ENCODE assay signal across 10 cellular contexts in the genomic region with DNA sequence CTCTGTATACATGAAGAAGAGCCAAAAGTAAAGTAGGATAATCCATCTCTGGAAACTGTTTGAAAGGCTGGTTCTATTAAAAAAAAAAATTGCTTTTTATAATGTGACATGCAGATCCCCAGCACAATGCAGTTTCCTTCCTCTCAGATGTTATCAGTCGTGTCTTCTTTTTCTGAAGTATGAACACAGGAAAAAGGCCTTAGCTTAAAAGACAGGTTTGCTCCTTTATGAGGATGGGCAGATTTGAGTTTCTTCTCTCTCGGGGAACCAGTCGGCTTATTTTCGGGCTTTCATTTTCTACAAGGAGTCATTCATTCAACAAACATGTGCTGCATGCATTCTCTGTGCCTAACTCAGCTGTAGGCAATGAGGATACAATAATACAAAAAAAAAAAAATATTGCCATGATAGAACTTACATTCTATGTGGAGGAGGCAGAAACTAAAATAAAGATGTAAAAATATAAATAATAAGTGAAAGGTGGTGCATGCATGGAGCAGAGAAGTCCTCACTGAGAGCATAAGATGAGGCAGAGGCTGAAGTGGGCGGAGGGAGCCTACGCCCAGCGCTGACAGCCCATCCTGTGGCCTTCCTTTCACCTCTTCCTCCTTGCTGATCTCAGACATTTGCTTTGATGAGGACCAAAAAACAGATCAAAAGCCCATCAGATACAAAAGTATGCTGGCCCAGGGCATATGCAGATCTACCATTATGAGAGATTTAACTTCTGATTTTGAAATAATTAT. TPM values are rescaled to one million over a fixed set of nuclear protein-coding genes. Genes with fewer than 3 reads are reported as not detected.
DNase-seq lines count a peak whose midpoint lies in the region; ATAC-seq and TF ChIP-seq lines count a peak whose summit lies in the region.
"Had no signal": no experiment of that assay in that cellular context is flagged by ENCODE, and none has a peak within 500 bp of the region (broad histone marks: within the 10 kb centered on the region; RNA-seq: fewer than 3 reads in every experiment).

A gene (minus strand): TSS at position 513 of the 746 bp plus-strand sequence. CDS start 467 bp downstream, at position 46.

- peaks cover 5% of the 10 kb centered on the region for H3K9me3 Mint-ChIP-seq in activated CD4-positive, alpha-beta memory T cell treated with anti-CD3 and anti-CD28 coated beads for 36 hours

- H3K27ac ChIP-seq in stomach, result peak within 1 kb of the TSS in 2 of 5 donors; percentile 20 to 44
- peak within 1 kb of the TSS in 2 of 4 donors; percentile 3 to 33 for H3K27ac ChIP-seq in esophagus squamous epithelium

- H3K9me3 ChIP-seq in stomach, result no peaks in the 10 kb centered on the region
- no peaks in the 10 kb centered on the region for H3K9me3 ChIP-seq in esophagus squamous epithelium

- H3K4me1 Mint-ChIP-seq in activated CD4-positive, alpha-beta memory T cell treated with anti-CD3 and anti-CD28 coated beads for 36 hours (ENCODE audit: low read depth), result peaks cover 55% of the 10 kb centered on the region

- peak; percentile 57 for DNase-seq in activated naive CD4-positive, alpha-beta T cell treated with Interleukin-2 at 50 U/mL for 16 hours
- DNase-seq in activated naive CD4-positive, alpha-beta T cell (lab: John Stamatoyannopoulos, UW), result no peak
- DNase-seq in activated CD4-positive, alpha-beta memory T cell treated with anti-CD3 and anti-CD28 coated beads for 36 hours, result peak; percentile 70
- DNase-seq in stomach, result no peak
- DNase-seq in NCI-H510A treated with DMSO at 0.1 percent for 48 hours (lab: John Stamatoyannopoulos, UW), result no peak
- DNase-seq in DMS79 (lab: John Stamatoyannopoulos, UW), result no peak
- no peak for DNase-seq in esophagus squamous epithelium (lab: John Stamatoyannopoulos, UW)
- DNase-seq: midbrain had no signal

- no peak within 1 kb of the TSS for H3K27ac Mint-ChIP-seq in activated CD4-positive, alpha-beta memory T cell treated with anti-CD3 and anti-CD28 coated beads for 36 hours
- H3K27ac Mint-ChIP-seq: T-helper 1 cell treated with Interleukin-12 subunit alpha and Interleukin-12 subunit beta and Interleukin-4 antibody, amounts not matched to agents 30 μg/mL and 1 μg/mL, for 36 hours had no signal

- intact Hi-C loops in activated CD4-positive, alpha-beta memory T cell treated with anti-CD3 and anti-CD28 coated beads for 36 hours (cut with micrococcal nuclease), result loop anchor here (1.0 kb wide), 2 partner anchors 10 to 58 kb away; no protein-coding TSS in a partner anchor
- intact Hi-C loops in stomach (cut with DNase I; ENCODE audit: low total_unique reads) (no loop called here), esophagus squamous epithelium (cut with DNase I) (no loop called here)

- peaks cover 51% of the 10 kb centered on the region for H3K36me3 Mint-ChIP-seq in activated CD4-positive, alpha-beta memory T cell treated with anti-CD3 and anti-CD28 coated beads for 36 hours

- WGBS in stomach, 5 donors, result 55 to 77% (median 68%) methylated on average over 7 of the region's 7 CpGs
- WGBS in esophagus squamous epithelium, 2 donors, result 42 to 51% methylated on average over 7 of the region's 7 CpGs

- no peaks in the 10 kb centered on the region for H3K27me3 Mint-ChIP-seq in activated CD4-positive, alpha-beta memory T cell treated with anti-CD3 and anti-CD28 coated beads for 36 hours

- H3K4me3 ChIP-seq in stomach (peak within 1 kb of the TSS in 3 of 4 donors; percentile 1 to 16 (median 9)), esophagus squamous epithelium (peak within 1 kb of the TSS in 1 of 4 donors; percentile 14)

- TF ChIP-seq EP300 in stomach (IDR thresholded peaks at IDR 0.05), result no peak

- H3K27me3 ChIP-seq in stomach (no peaks in the 10 kb centered on the region), esophagus squamous epithelium (no peaks in the 10 kb centered on the region)

- H3K4me1 ChIP-seq in stomach, result no peaks in the 10 kb centered on the region
- no peaks in the 10 kb centered on the region for H3K4me1 ChIP-seq in esophagus squamous epithelium

- no peak for TF ChIP-seq POLR2A in stomach (IDR thresholded peaks at IDR 0.05)
- no peak for TF ChIP-seq POLR2A in esophagus squamous epithelium (IDR thresholded peaks at IDR 0.05)

- H3K36me3 ChIP-seq in stomach (no peaks in the 10 kb centered on the region), esophagus squamous epithelium (no peaks in the 10 kb centered on the region)

- TF ChIP-seq CTCF in stomach (IDR thresholded peaks at IDR 0.05), result no peak
- no peak for TF ChIP-seq CTCF in esophagus squamous epithelium (IDR thresholded peaks at IDR 0.05)

- peak; percentile 34 for ATAC-seq in HG02981 (IDR thresholded peaks at IDR 0.05; ENCODE audit: unreplicated experiment)

- no peak within 1 kb of the TSS for H3K4me3 Mint-ChIP-seq in activated CD4-positive, alpha-beta memory T cell treated with anti-CD3 and anti-CD28 coated beads for 36 hours
- H3K4me3 Mint-ChIP-seq: T-helper 1 cell treated with Interleukin-12 subunit alpha and Interleukin-12 subunit beta and Interleukin-4 antibody, amounts not matched to agents 30 μg/mL and 1 μg/mL, for 36 hours had no signal

- POLR2A ChIA-PET in activated CD4-positive, alpha-beta memory T cell treated with anti-CD3 and anti-CD28 coated beads for 36 hours (lab: Charles Lee), result interaction anchor here (1.3 to 6.1 kb wide), 7 partner anchors 9 to 63 kb away, joined by 3 to 82 read pairs (median 34); no protein-coding TSS in a partner anchor

- CTCF ChIA-PET in activated CD4-positive, alpha-beta memory T cell treated with anti-CD3 and anti-CD28 coated beads for 36 hours (lab: Charles Lee), result interaction anchor here (0.7 to 1.2 kb wide), 3 partner anchors 12 to 93 kb away, joined by 3 to 4 read pairs (median 3); no protein-coding TSS in a partner anchor

RNA-seq across cellular contexts. Expression of the gene that starts here (rescaled TPM):
- 10 to 100 TPM; 63.9 to 66.8 TPM for total RNA-seq in activated CD4-positive, alpha-beta memory T cell treated with anti-CD3 and anti-CD28 coated beads for 36 hours
- 10 to 100 TPM in 1 of 5 donors, 1 to 10 TPM in 2, under 1 TPM in 1, not detected in 1; 0.89 to 10.5 (median 3.5) TPM for total RNA-seq in stomach
- polyA plus RNA-seq in stomach, result under 1 TPM; under 0.01 to 0.62 (median 0.23) TPM
- 1 to 10 TPM in 2 of 4 donors, under 1 TPM in 2; 0.72 to 5.2 (median 1.3) TPM for total RNA-seq in esophagus squamous epithelium

Comparison
In these comparisons a context has a peak if more than half of its experiments do, and no peak if none do; other contexts are left out.
1. RNA of the gene that starts here (total RNA-seq): 63.9 to 66.8 TPM in activated CD4-positive, alpha-beta memory T cell treated with anti-CD3 and anti-CD28 coated beads for 36 hours; 0.89 to 10.5 TPM in stomach and 0.72 to 5.2 TPM in esophagus squamous epithelium; every median in the first group is over 4 times any median in the second.
2. DNase-seq: peak in activated naive CD4-positive, alpha-beta T cell treated with Interleukin-2 at 50 U/mL for 16 hours (single experiment) and activated CD4-positive, alpha-beta memory T cell treated with anti-CD3 and anti-CD28 coated beads for 36 hours (single experiment); none in activated naive CD4-positive, alpha-beta T cell (0 of 4), stomach (single experiment), NCI-H510A treated with DMSO at 0.1 percent for 48 hours (single experiment), DMS79 (single experiment) and esophagus squamous epithelium (single experiment).